21 cellular contexts compared by ENCODE assay signal in the genomic region with DNA sequence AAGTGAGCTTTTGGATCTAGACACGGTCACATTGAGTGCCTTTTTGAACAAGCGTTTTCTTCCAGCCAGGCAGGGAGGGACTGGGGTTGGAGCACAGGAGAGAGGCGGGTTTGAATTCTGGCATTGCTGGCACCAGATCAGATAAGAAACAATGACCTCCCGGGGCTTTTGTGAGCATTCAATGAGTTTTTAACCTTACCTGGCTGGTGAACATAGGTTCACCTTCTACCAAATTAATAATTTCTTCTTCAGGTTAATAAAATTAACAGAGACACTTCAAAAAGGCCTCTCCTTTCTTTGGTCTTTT.
DNase-seq lines count a peak whose midpoint lies in the region; ATAC-seq and TF ChIP-seq lines count a peak whose summit lies in the region.
"Had no signal": no experiment of that assay in that cellular context is flagged by ENCODE, and none has a peak within 500 bp of the region (broad histone marks: within the 10 kb centered on the region; RNA-seq: fewer than 3 reads in every experiment).

No MANE protein-coding gene starts in this region.

- TF ChIP-seq CTCF in HEK293 (tag by site-specific recombination; IDR thresholded peaks at IDR 0.05) (no peak), RWPE2 (IDR thresholded peaks at IDR 0.05; ENCODE audit: poor library complexity, severe bottlenecking) (no peak)

- H3K4me2 ChIP-seq in mesendoderm (ENCODE audit: low read length) = no peak overlapping the region
- H3K4me2 ChIP-seq in neuronal stem cell (ENCODE audit: insufficient read depth, low read length, poor library complexity, severe bottlenecking) = no peak overlapping the region

- no peak overlapping the region for H2AFZ ChIP-seq in neuronal stem cell (ENCODE audit: low read length)

- no peak overlapping the region for H3K23ac ChIP-seq in mesendoderm (ENCODE audit: low read length)
- H3K23ac ChIP-seq in neuronal stem cell (ENCODE audit: low read depth, low read length, poor library complexity) = no peak overlapping the region

- H3K79me2 ChIP-seq in mesendoderm (ENCODE audit: control insufficient read depth, insufficient read depth, low read length) = no peaks in the 10 kb centered on the region

- H3K9me3 ChIP-seq in HEK293 (ENCODE audit: control insufficient read depth, insufficient read depth, low read depth, low read length) (no peaks in the 10 kb centered on the region), RWPE2 (ENCODE audit: severe bottlenecking) (no peaks in the 10 kb centered on the region), neuronal stem cell (replicated peaks in 1 of 2; ENCODE audit: control insufficient read depth in 2 of 2, insufficient read depth in 1 of 2, low read depth in 1 of 2, low read length in 2 of 2) (peaks cover 0 to 2% of the 10 kb centered on the region in 2 donors)

- H3K27me3 ChIP-seq in RWPE2 (ENCODE audit: insufficient read depth, poor library complexity, severe bottlenecking) (no peaks in the 10 kb centered on the region), mesendoderm (ENCODE audit: insufficient read depth, low read length, poor library complexity) (no peaks in the 10 kb centered on the region), neuronal stem cell (ENCODE audit: control insufficient read depth in 3 of 3, insufficient read depth in 3 of 3, low read depth in 1 of 3, low read length in 3 of 3) (no peaks in the 10 kb centered on the region)
- H3K27me3 ChIP-seq: MG63 had no signal

- H3K36me3 ChIP-seq in HEK293 (ENCODE audit: control insufficient read depth in 2 of 2, insufficient read depth in 1 of 2, low read length in 2 of 2) (no peaks in the 10 kb centered on the region), RWPE2 (ENCODE audit: low read depth) (no peaks in the 10 kb centered on the region), mesendoderm (ENCODE audit: control insufficient read depth, insufficient read depth, low read length) (no peaks in the 10 kb centered on the region), neuronal stem cell (replicated peaks in 1 of 2; ENCODE audit: control insufficient read depth in 2 of 2, insufficient read depth in 2 of 2, low read length in 2 of 2) (no peaks in the 10 kb centered on the region)
- H3K36me3 ChIP-seq: MG63 had no signal

- no CpG with 5 or more reads among the region's 4 CpGs for WGBS in mesendoderm (ENCODE audit: extremely low coverage, insufficient coverage, low lambda C conversion rate)
- WGBS in neuronal stem cell (ENCODE audit: extremely low coverage in 2 of 2, insufficient read length in 2 of 2, insufficient replicate concordance in 1 of 2), 2 donors = no CpG with 5 or more reads among the region's 4 CpGs

- no peak overlapping the region for H3K9ac ChIP-seq in mesendoderm (ENCODE audit: low read length)
- H3K9ac ChIP-seq in neuronal stem cell (ENCODE audit: low read depth, low read length, poor library complexity) = no peak overlapping the region

- no peak overlapping the region for H2BK12ac ChIP-seq in neuronal stem cell (ENCODE audit: low read length)

- H2AK5ac ChIP-seq in mesendoderm (ENCODE audit: low read length) (no peak overlapping the region), neuronal stem cell (ENCODE audit: low read depth, low read length) (no peak overlapping the region)

- no peak overlapping the region for H4K5ac ChIP-seq in mesendoderm (ENCODE audit: low read length)

- H3K4ac ChIP-seq in mesendoderm (ENCODE audit: low read depth, low read length) (no peak overlapping the region), neuronal stem cell (ENCODE audit: low read length) (no peak overlapping the region)

- POLR2A ChIA-PET in HEK293 (lab: Yijun Ruan, JAX) = interaction anchor here (0.7 to 1.8 kb wide), 2 partner anchors 76 to 84 kb away, joined by 3 to 5 read pairs; no protein-coding TSS in a partner anchor

- H4K8ac ChIP-seq in mesendoderm (ENCODE audit: low read depth, low read length) = no peak overlapping the region
- no peak overlapping the region for H4K8ac ChIP-seq in neuronal stem cell (ENCODE audit: low read depth, low read length)

- H4K91ac ChIP-seq in neuronal stem cell (ENCODE audit: low read depth, low read length, poor library complexity) = no peak overlapping the region

- H3K4me1 ChIP-seq in HEK293 (ENCODE audit: control insufficient read depth, insufficient read depth, low read length) = peaks cover 29% of the 10 kb centered on the region
- H3K4me1 ChIP-seq in RWPE2 (ENCODE audit: insufficient read depth, poor library complexity, severe bottlenecking) = no peaks in the 10 kb centered on the region
- no peaks in the 10 kb centered on the region for H3K4me1 ChIP-seq in mesendoderm (ENCODE audit: control insufficient read depth, low read depth, low read length)
- H3K4me1 ChIP-seq in neuronal stem cell (ENCODE audit: control insufficient read depth in 2 of 2, insufficient read depth in 1 of 2, low read depth in 1 of 2, low read length in 2 of 2) = peaks cover 0 to 3% of the 10 kb centered on the region in 2 donors

- CTCF ChIA-PET in HEK293 (lab: Yijun Ruan, JAX) = interaction anchor here (0.6 to 2.8 kb wide), 5 partner anchors 8 to 322 kb away, joined by 3 to 16 read pairs (median 4); no protein-coding TSS in a partner anchor

- no peak for DNase-seq in RWPE2 (ENCODE audit: low spot score)
- DNase-seq in mesendoderm = peak; percentile 32
- peak; percentile 6 for DNase-seq in ureter (ENCODE audit: low spot score)
- no peak for DNase-seq in CD1c-positive myeloid dendritic cell (ENCODE audit: extremely low spot score)
- no peak for DNase-seq in neuronal stem cell (ENCODE audit: low spot score)
- DNase-seq: KBM-7; NCI-H146; NCI-H1930; NCI-H2107; NCI-H446; NCI-H524 treated with DMSO at 0.1 percent for 48 hours; NCI-H82; NK-92 treated with Interleukin-12 subunit alpha and Interleukin-12 subunit beta, amount 100 ng/mL, for 24 hours; PC-3; RPMI8226; SHP77 had no signal

- H2BK15ac ChIP-seq in mesendoderm (replicated peaks; ENCODE audit: low read depth) (no peak overlapping the region), neuronal stem cell (ENCODE audit: low read length) (no peak overlapping the region)

- no peaks in the 10 kb centered on the region for H3K79me1 ChIP-seq in mesendoderm (ENCODE audit: low read length)
- no peaks in the 10 kb centered on the region for H3K79me1 ChIP-seq in neuronal stem cell (ENCODE audit: low read depth, low read length)

- no peak overlapping the region for H3K4me3 ChIP-seq in HEK293 (ENCODE audit: low read depth, low read length)
- H3K4me3 ChIP-seq in RWPE2 (ENCODE audit: severe bottlenecking) = no peak overlapping the region
- H3K4me3 ChIP-seq in mesendoderm (ENCODE audit: low read length) = no peak overlapping the region
- H3K4me3 ChIP-seq in neuronal stem cell (ENCODE audit: low read length in 2 of 2) = no peak overlapping the region
- H3K4me3 ChIP-seq: MG63 had no signal

- H3K56ac ChIP-seq in mesendoderm (ENCODE audit: low read length) = no peak overlapping the region

- ATAC-seq in RWPE2 (ENCODE audit: low read depth) (no peak), HG03342 (IDR thresholded peaks at IDR 0.05; ENCODE audit: unreplicated experiment) (no peak)
- ATAC-seq: HCT116, PC-3 had no signal

- no peak overlapping the region for H2BK120ac ChIP-seq in mesendoderm (ENCODE audit: low read depth, low read length)
- no peak overlapping the region for H2BK120ac ChIP-seq in neuronal stem cell (ENCODE audit: low read depth, low read length)

- H2BK5ac ChIP-seq in mesendoderm (ENCODE audit: low read length) (no peak overlapping the region), neuronal stem cell (ENCODE audit: low read length) (no peak overlapping the region)

- peak overlapping the region; percentile 45; the same call in 1 of the 2 replicates for H3K27ac ChIP-seq in HEK293 (ENCODE audit: extremely low read depth, low read depth, low read length)
- H3K27ac ChIP-seq in RWPE2 (ENCODE audit: poor library complexity, severe bottlenecking) = peak overlapping the region; percentile 21
- H3K27ac ChIP-seq in mesendoderm (ENCODE audit: low read depth, low read length) = no peak overlapping the region
- no peak overlapping the region for H3K27ac ChIP-seq in neuronal stem cell (replicated peaks; ENCODE audit: low read length)
- H3K27ac ChIP-seq: C4-2B had no signal

- H3K18ac ChIP-seq in mesendoderm (ENCODE audit: low read length) (no peak overlapping the region), neuronal stem cell (ENCODE audit: low read length) (no peak overlapping the region)

- no peak overlapping the region for H3K14ac ChIP-seq in neuronal stem cell (ENCODE audit: low read length)

TF ChIP-seq in HEK293, 187 proteins besides CTCF, POLR2A, EP300 and RAD21:
- TF ChIP-seq ZNF366 (tag by site-specific recombination; conservative IDR thresholded peaks at IDR 0.05) = no peak
- TF ChIP-seq OSR2 (tag by site-specific recombination; IDR thresholded peaks at IDR 0.05) = no peak
- TF ChIP-seq, protein P1, sequence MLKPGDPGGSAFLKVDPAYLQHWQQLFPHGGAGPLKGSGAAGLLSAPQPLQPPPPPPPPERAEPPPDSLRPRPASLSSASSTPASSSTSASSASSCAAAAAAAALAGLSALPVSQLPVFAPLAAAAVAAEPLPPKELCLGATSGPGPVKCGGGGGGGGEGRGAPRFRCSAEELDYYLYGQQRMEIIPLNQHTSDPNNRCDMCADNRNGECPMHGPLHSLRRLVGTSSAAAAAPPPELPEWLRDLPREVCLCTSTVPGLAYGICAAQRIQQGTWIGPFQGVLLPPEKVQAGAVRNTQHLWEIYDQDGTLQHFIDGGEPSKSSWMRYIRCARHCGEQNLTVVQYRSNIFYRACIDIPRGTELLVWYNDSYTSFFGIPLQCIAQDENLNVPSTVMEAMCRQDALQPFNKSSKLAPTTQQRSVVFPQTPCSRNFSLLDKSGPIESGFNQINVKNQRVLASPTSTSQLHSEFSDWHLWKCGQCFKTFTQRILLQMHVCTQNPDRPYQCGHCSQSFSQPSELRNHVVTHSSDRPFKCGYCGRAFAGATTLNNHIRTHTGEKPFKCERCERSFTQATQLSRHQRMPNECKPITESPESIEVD (tag by site-specific recombination; IDR thresholded peaks at IDR 0.05) = no peak
- TF ChIP-seq ZNF426 (tag by site-specific recombination; IDR thresholded peaks at IDR 0.05) = no peak
- no peak for TF ChIP-seq ZBTB21 (tag by site-specific recombination; IDR thresholded peaks at IDR 0.05)
- TF ChIP-seq PRDM1 (tag by site-specific recombination; IDR thresholded peaks at IDR 0.05) = no peak
- TF ChIP-seq HOXC10 (CRISPR knock-in tag; IDR thresholded peaks at IDR 0.05) = no peak
- no peak for TF ChIP-seq KLF9 (tag by site-specific recombination; IDR thresholded peaks at IDR 0.05; ENCODE audit: low read depth)

Comparison
In these comparisons a context has a peak if more than half of its experiments do, and no peak if none do; other contexts are left out.
1. H3K27ac ChIP-seq: peak in HEK293 (single experiment) and RWPE2 (single experiment); none in mesendoderm (single experiment) and neuronal stem cell (single experiment).
2. DNase-seq: peak in mesendoderm (single experiment) and ureter (single experiment); none in RWPE2 (single experiment), CD1c-positive myeloid dendritic cell (single experiment) and neuronal stem cell (single experiment).